ENCODE assay signal across 2 cellular contexts in genomic region chr10:1229574-1229973, GRCh38.
TF ChIP-seq lines count a peak whose summit lies in the region.

No MANE protein-coding gene starts in this region.

TF ChIP-seq in HepG2, 621 proteins besides CTCF, POLR2A, EP300 and RAD21:
- TF ChIP-seq, protein P1, sequence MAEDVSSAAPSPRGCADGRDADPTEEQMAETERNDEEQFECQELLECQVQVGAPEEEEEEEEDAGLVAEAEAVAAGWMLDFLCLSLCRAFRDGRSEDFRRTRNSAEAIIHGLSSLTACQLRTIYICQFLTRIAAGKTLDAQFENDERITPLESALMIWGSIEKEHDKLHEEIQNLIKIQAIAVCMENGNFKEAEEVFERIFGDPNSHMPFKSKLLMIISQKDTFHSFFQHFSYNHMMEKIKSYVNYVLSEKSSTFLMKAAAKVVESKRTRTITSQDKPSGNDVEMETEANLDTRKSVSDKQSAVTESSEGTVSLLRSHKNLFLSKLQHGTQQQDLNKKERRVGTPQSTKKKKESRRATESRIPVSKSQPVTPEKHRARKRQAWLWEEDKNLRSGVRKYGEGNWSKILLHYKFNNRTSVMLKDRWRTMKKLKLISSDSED (CRISPR knock-in tag; IDR thresholded peaks at IDR 0.05): no peak
- no peak for TF ChIP-seq FOXK1 (CRISPR knock-in tag; IDR thresholded peaks at IDR 0.05; ENCODE audit: borderline replicate concordance, low read depth)
- no peak for TF ChIP-seq SP140L (CRISPR knock-in tag; IDR thresholded peaks at IDR 0.05; ENCODE audit: borderline replicate concordance)
- TF ChIP-seq MNT (IDR thresholded peaks at IDR 0.05): peak; percentile 96
- TF ChIP-seq MEF2D (CRISPR knock-in tag; IDR thresholded peaks at IDR 0.05): no peak

TF ChIP-seq in H1, 55 proteins besides CTCF, POLR2A, EP300 and RAD21:
- TF ChIP-seq NANOG (IDR thresholded peaks at IDR 0.05; ENCODE audit: insufficient read depth, low read depth, low read length, poor library complexity, severe bottlenecking) (no peak), SP4 (IDR thresholded peaks at IDR 0.05; ENCODE audit: low read length) (no peak), SUZ12 (IDR thresholded peaks at IDR 0.05; ENCODE audit: low read length) (no peak), RBBP5 (IDR thresholded peaks at IDR 0.05; ENCODE audit: borderline replicate concordance, low read depth, low read length) (no peak), EZH2 (IDR thresholded peaks at IDR 0.05; ENCODE audit: low read depth, low read length, severe bottlenecking) (no peak), TCF12 (IDR thresholded peaks at IDR 0.05; ENCODE audit: low read depth, low read length) (no peak), CHD2 (IDR thresholded peaks at IDR 0.05; ENCODE audit: low read length) (no peak), KDM4A (IDR thresholded peaks at IDR 0.05; ENCODE audit: low read depth, low read length, severe bottlenecking) (no peak)
